ENCODE assay signal across 8 cellular contexts in the genomic region with DNA sequence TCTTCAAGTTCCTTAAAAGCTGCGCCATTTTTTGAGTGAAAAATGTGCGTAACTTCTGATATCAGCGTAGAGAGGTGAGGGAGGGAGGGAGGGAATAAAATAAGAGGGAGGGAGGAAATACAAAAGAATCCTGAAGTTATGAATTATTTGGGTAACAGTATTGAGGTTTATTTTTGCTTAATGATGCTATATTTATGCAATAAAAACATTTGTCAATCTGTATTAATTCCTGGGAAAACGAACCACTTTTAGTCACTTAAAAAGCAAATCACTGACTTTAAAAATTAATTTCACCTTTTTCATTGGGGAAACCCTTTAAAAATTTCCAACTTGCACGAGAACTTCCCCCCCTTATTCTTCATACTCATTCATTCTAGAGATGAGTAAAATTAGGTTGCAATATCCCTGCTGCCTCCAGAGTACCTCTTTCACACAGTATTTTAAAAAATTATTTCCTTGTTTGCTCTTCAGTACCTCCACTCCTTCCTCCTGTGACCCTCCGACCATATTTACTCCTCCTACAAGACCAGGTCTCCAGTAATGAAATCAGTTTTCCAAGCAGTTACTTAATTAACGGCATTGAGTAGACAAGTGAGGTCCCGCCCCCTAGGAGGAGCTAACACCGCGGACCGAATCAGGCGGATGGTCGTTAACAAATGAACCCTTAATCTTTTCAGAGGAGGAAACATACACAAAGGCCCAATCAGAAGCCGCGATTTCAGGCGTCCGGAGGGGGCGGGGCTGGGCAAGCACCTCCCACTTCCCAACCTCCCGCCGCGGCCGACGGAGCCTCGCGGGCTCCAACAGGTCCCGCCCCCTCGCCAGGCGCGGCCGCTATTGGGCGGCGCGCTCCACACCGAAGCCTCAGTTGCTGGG.
DNase-seq lines count a peak whose midpoint lies in the region; ATAC-seq and TF ChIP-seq lines count a peak whose summit lies in the region.

No MANE protein-coding gene starts in this region.

- peak; percentile 78 for ATAC-seq in GM19035 (IDR thresholded peaks at IDR 0.05; ENCODE audit: unreplicated experiment)
- peak; percentile 80 for ATAC-seq in HG03354 (IDR thresholded peaks at IDR 0.05; ENCODE audit: poor library complexity, severe bottlenecking, unreplicated experiment)
- peak; percentile 84 to 85 for ATAC-seq in activated CD4-positive, CD25-positive, alpha-beta regulatory T cell treated with anti-CD3 and anti-CD28 coated beads, Interleukin-2, amount 50 U/mL, for 24 hours

- H3K4me3 ChIP-seq in AG09309 (ENCODE audit: control insufficient read depth, low read depth, low read length), result peak overlapping the region; percentile 30

- TF ChIP-seq CTCF in AG09309 (IDR thresholded peaks at IDR 0.05; ENCODE audit: control insufficient read depth, insufficient read depth, low read depth, low read length, missing control alignments), result peak; percentile 16

- no peaks in the 10 kb centered on the region for H3K27me3 ChIP-seq in layer of hippocampus (ENCODE audit: control insufficient read depth, insufficient read depth, low read length)

- peak overlapping the region; percentile 29 for H3K27ac ChIP-seq in cingulate gyrus (ENCODE audit: low read depth, low read length)
- peak overlapping the region; percentile 18 for H3K27ac ChIP-seq in layer of hippocampus (ENCODE audit: low read depth, low read length)

- no peak for DNase-seq in AG09309 (ENCODE audit: low read depth)
- DNase-seq in NCI-H446 (lab: John Stamatoyannopoulos, UW), result peak; percentile 97 to 98
- DNase-seq in stimulated activated CD4-positive, alpha-beta T cell treated with anti-CD3 and anti-CD28 coated beads, Interleukin-1b, Interleukin-23, amount 100 ng/mL, for 1 hour (ENCODE audit: low read depth in 2 of 2), result peak; percentile 94 to 95
